8 cellular contexts compared by ENCODE assay signal in the genomic region with DNA sequence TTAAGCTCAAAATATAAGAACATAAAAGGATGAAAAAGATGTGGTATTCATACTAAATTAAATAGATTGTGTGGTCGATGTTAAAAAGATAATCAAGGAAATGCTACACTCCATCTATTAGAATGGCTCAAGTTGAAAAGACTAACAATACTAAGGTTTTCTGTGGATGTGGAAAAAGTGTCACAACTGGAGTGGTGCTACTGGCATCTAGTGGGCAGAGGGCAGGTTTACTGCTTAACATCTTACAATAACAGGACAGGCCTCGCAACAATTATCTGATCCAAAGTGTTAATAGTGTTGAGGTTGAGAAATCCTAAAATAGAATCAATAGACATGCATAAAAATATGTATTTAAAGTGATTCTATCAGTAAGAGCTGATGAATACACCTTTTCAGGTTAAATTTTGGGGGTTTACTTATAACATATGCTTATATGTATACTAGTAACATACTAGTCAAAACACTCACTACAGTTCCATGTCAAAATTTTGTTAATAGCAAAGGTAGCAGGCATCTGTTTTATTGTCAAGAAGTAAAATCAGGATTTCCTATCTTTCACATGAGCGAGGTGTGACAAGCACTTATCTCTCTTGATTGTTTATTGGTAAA.
DNase-seq lines count a peak whose midpoint lies in the region; ATAC-seq and TF ChIP-seq lines count a peak whose summit lies in the region.

No MANE protein-coding gene starts in this region.

- CTCF ChIA-PET in activated naive CD4-positive, alpha-beta T cell treated with anti-CD3 and anti-CD28 coated beads for 36 hours (lab: Charles Lee) = no interaction called here

- no peaks in the 10 kb centered on the region for H3K79me2 ChIP-seq in smooth muscle cell (ENCODE audit: low read depth)

- H3K4me3 ChIP-seq in epithelial cell of esophagus (ENCODE audit: low read length) (no peak overlapping the region), smooth muscle cell (no peak overlapping the region)

- ATAC-seq in HG02852 (IDR thresholded peaks at IDR 0.05; ENCODE audit: unreplicated experiment) = no peak

- no peak overlapping the region for H3K4me2 ChIP-seq in smooth muscle cell

- H3K9ac ChIP-seq in smooth muscle cell (ENCODE audit: low read depth) = no peak overlapping the region

- H4K20me1 ChIP-seq in smooth muscle cell (ENCODE audit: low read depth) = no peaks in the 10 kb centered on the region

- no peak overlapping the region for H2AFZ ChIP-seq in smooth muscle cell (ENCODE audit: low read depth)

- no peaks in the 10 kb centered on the region for H3K9me3 Mint-ChIP-seq in activated naive CD4-positive, alpha-beta T cell treated with anti-CD3 and anti-CD28 coated beads for 36 hours

- no peak overlapping the region for H3K27ac Mint-ChIP-seq in activated naive CD4-positive, alpha-beta T cell treated with anti-CD3 and anti-CD28 coated beads for 36 hours

- no peaks in the 10 kb centered on the region for H3K4me1 ChIP-seq in smooth muscle cell (ENCODE audit: low read depth)

- TF ChIP-seq CTCF in epithelial cell of esophagus (IDR thresholded peaks at IDR 0.05; ENCODE audit: insufficient read depth, low read depth, low read length, missing control alignments) (peak; percentile 74), smooth muscle cell (IDR thresholded peaks at IDR 0.05; ENCODE audit: borderline replicate concordance, insufficient read depth, poor library complexity, severe bottlenecking) (peak; percentile 14)

- H3K27ac ChIP-seq in smooth muscle cell (ENCODE audit: low read depth) = no peak overlapping the region

- H3K27me3 ChIP-seq in smooth muscle cell (ENCODE audit: low read depth) = no peaks in the 10 kb centered on the region

- H3K4me1 Mint-ChIP-seq in activated naive CD4-positive, alpha-beta T cell treated with anti-CD3 and anti-CD28 coated beads for 36 hours (ENCODE audit: low read depth) = no peaks in the 10 kb centered on the region

- H3K36me3 Mint-ChIP-seq in activated naive CD4-positive, alpha-beta T cell treated with anti-CD3 and anti-CD28 coated beads for 36 hours (ENCODE audit: low read depth) = no peaks in the 10 kb centered on the region

- intact Hi-C loops in activated naive CD4-positive, alpha-beta T cell treated with anti-CD3 and anti-CD28 coated beads for 36 hours (cut with micrococcal nuclease) = no loop called here

- H3K36me3 ChIP-seq in smooth muscle cell (ENCODE audit: low read depth) = no peaks in the 10 kb centered on the region

- no peaks in the 10 kb centered on the region for H3K27me3 Mint-ChIP-seq in activated naive CD4-positive, alpha-beta T cell treated with anti-CD3 and anti-CD28 coated beads for 36 hours (ENCODE audit: low read depth)

- no peak overlapping the region for H3K4me3 Mint-ChIP-seq in activated naive CD4-positive, alpha-beta T cell treated with anti-CD3 and anti-CD28 coated beads for 36 hours

- H3F3A ChIP-seq in smooth muscle cell (ENCODE audit: low read depth) = no peaks in the 10 kb centered on the region

- no peaks in the 10 kb centered on the region for H3K9me3 ChIP-seq in smooth muscle cell (replicated peaks; ENCODE audit: low read depth)

- peak; percentile 20 for DNase-seq in activated naive CD4-positive, alpha-beta T cell treated with anti-CD3 and anti-CD28 coated beads for 36 hours
- no peak for DNase-seq in activated naive CD4-positive, alpha-beta T cell (lab: John Stamatoyannopoulos, UW)
- DNase-seq in NCI-H446 treated with DMSO at 0.1 percent for 48 hours (lab: John Stamatoyannopoulos, UW) = peak; percentile 11
- peak; percentile 66 for DNase-seq in epithelial cell of esophagus (ENCODE audit: low read depth)
- no peak for DNase-seq in smooth muscle cell (lab: John Stamatoyannopoulos, UW; ENCODE audit: unreplicated experiment)
- no peak for DNase-seq in effector CD8-positive, alpha-beta T cell (lab: John Stamatoyannopoulos, UW)
- no peak for DNase-seq in activated CD4-positive, alpha-beta T cell treated with anti-CD3 and anti-CD28 coated beads, Interleukin-2, amount 50 U/mL, for 4 hours

- WGBS in smooth muscle cell (ENCODE audit: low lambda C conversion rate) = 79% methylated on average over 3 of the region's 3 CpGs

Comparison
In these comparisons a context has a peak if more than half of its experiments do, and no peak if none do; other contexts are left out.
1. DNase-seq: peak in activated naive CD4-positive, alpha-beta T cell treated with anti-CD3 and anti-CD28 coated beads for 36 hours (single experiment), NCI-H446 treated with DMSO at 0.1 percent for 48 hours (single experiment) and epithelial cell of esophagus (single experiment); none in activated naive CD4-positive, alpha-beta T cell (0 of 4), smooth muscle cell (single experiment), effector CD8-positive, alpha-beta T cell (single experiment) and activated CD4-positive, alpha-beta T cell treated with anti-CD3 and anti-CD28 coated beads, Interleukin-2, amount 50 U/mL, for 4 hours (0 of 2).